10 cellular contexts compared by ENCODE assay signal in genomic region chr3:40615110-40615915, GRCh38.
A peak's percentile ranks its signal among the peaks of the same experiment; 100 is the strongest.
DNase-seq lines count a peak whose midpoint lies in the region; ATAC-seq and TF ChIP-seq lines count a peak whose summit lies in the region.
"Had no signal": no experiment of that assay in that cellular context is flagged by ENCODE, and none has a peak within 500 bp of the region (broad histone marks: within the 10 kb centered on the region; RNA-seq: fewer than 3 reads in every experiment).

No MANE protein-coding gene starts in this region.

- H3K4me1 Mint-ChIP-seq in chondrocyte (ENCODE audit: low read depth) (peaks cover 11% of the 10 kb centered on the region), memory B cell (peaks cover 26% of the 10 kb centered on the region), type B pancreatic cell (ENCODE audit: unreplicated experiment) (peaks cover 15% of the 10 kb centered on the region)

- DNase-seq in Right ventricle myocardium inferior (ENCODE audit: missing footprints) (no peak), cardiac septum (ENCODE audit: low spot score) (no peak), chondrocyte (ENCODE audit: low spot score) (no peak), memory B cell (ENCODE audit: low spot score in 2 of 2) (no peak), type B pancreatic cell (ENCODE audit: extremely low spot score, unreplicated experiment) (no peak), NCI-H187 treated with DMSO at 0.1 percent for 48 hours (lab: John Stamatoyannopoulos, UW) (no peak)
- DNase-seq: activated CD4-positive, alpha-beta T cell treated with anti-CD3 and anti-CD28 coated beads, Interleukin-2, amount 50 U/mL, for 1 hour; stimulated activated CD4-positive, alpha-beta T cell treated with anti-CD3 and anti-CD28 coated beads, Interleukin-4, amount 100 ng/mL, for 4 hours had no signal

- H3K27me3 Mint-ChIP-seq in chondrocyte (ENCODE audit: low read depth) = peaks cover 34% of the 10 kb centered on the region
- peaks cover 13% of the 10 kb centered on the region for H3K27me3 Mint-ChIP-seq in memory B cell
- peaks cover 37% of the 10 kb centered on the region for H3K27me3 Mint-ChIP-seq in type B pancreatic cell

- peak overlapping the region; percentile 70 for H3K4me3 Mint-ChIP-seq in chondrocyte (ENCODE audit: unreplicated experiment)
- peak overlapping the region; percentile 46 for H3K4me3 Mint-ChIP-seq in memory B cell
- H3K4me3 Mint-ChIP-seq in type B pancreatic cell = peak overlapping the region; percentile 85

- TF ChIP-seq CTCF in chondrocyte (IDR thresholded peaks at IDR 0.05) = no peak
- TF ChIP-seq CTCF in type B pancreatic cell (conservative IDR thresholded peaks at IDR 0.05) = no peak

- H3K36me3 Mint-ChIP-seq in chondrocyte (ENCODE audit: low read depth) = peaks cover 1% of the 10 kb centered on the region
- H3K36me3 Mint-ChIP-seq in memory B cell = peaks cover 3% of the 10 kb centered on the region
- no peaks in the 10 kb centered on the region for H3K36me3 Mint-ChIP-seq in type B pancreatic cell

- H3K9me3 Mint-ChIP-seq in chondrocyte (ENCODE audit: low read depth) = no peaks in the 10 kb centered on the region
- no peaks in the 10 kb centered on the region for H3K9me3 Mint-ChIP-seq in memory B cell
- no peaks in the 10 kb centered on the region for H3K9me3 Mint-ChIP-seq in type B pancreatic cell

- ATAC-seq in Right ventricle myocardium inferior (peak; percentile 34), memory B cell (ENCODE audit: low read depth) (peak; percentile 54), GM21529 (IDR thresholded peaks at IDR 0.05; ENCODE audit: unreplicated experiment) (no peak), HG02798 (IDR thresholded peaks at IDR 0.05; ENCODE audit: poor library complexity, unreplicated experiment) (no peak)

- intact Hi-C loops in Right ventricle myocardium inferior (cut with DNase I) (no loop called here), cardiac septum (cut with DNase I) (no loop called here)

- H3K27ac Mint-ChIP-seq in chondrocyte (ENCODE audit: unreplicated experiment) (no peak overlapping the region), memory B cell (no peak overlapping the region), type B pancreatic cell (peak overlapping the region; percentile 7)

Comparison
In these comparisons a context has a peak if more than half of its experiments do, and no peak if none do; other contexts are left out.
1. ATAC-seq: peak in Right ventricle myocardium inferior (single experiment) and memory B cell (single experiment); none in GM21529 (single experiment) and HG02798 (single experiment).
2. Peak in every context shown above with its lines, with median percentiles within 50 percentile points of each other: H3K4me3 Mint-ChIP-seq.